Comparison of ENCODE assay signal across 12 cellular contexts in the genomic region with DNA sequence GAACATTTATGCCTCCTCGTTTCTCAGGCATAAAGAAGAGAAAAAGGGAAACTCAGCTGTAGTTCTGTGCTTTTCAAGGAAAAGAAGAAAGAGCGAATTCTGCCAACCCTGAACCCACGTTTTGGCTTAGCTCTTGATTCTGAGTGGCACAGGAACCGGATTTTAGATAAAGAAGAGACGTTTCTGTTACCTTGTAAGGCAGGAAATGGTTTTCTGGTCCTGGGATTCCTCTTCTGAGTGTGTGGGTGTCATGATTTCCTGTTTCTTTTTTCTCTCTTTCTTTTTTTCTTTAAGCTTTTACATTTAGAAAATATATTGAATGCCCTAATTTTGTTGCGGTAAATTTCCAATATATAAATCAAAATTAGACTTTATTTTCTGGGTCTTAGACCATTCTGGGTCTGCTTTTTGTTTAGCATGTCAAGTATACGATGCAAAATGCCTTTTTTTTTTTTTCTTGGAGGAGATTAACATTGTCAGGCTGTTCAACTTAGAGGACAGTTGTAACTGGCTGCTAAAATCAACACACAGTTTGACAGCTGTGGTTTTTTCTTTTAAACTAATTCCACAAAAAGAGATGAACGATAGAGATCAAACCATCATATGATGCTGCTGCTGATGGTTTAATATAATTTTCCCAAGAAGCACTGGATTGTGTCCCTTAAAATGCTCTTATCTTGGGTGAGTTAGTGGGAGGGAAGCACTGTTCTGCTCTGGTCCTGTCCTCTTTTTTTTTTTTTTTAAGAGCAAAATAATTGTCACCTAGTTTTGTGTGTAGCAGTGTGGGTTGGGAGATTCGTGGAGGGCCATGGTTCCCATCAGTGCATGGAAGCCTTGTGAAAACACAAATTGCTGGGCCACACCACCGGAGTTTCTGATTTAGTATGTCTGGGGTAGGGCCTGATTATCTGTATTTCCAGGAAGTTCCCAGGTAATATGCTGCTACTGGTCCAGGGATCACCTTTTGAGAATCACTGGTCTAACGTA.
A peak's percentile ranks its signal among the peaks of the same experiment; 100 is the strongest.
DNase-seq lines count a peak whose midpoint lies in the region; ATAC-seq and TF ChIP-seq lines count a peak whose summit lies in the region.
"Had no signal": no experiment of that assay in that cellular context is flagged by ENCODE, and none has a peak within 500 bp of the region (broad histone marks: within the 10 kb centered on the region; RNA-seq: fewer than 3 reads in every experiment).

No MANE protein-coding gene starts in this region.

- DNase-seq in DND-41 (peak; percentile 69), T-helper 17 cell (no peak), posterior vena cava (ENCODE audit: low spot score) (no peak), dedifferentiated amniotic fluid mesenchymal stem cell (ENCODE audit: extremely low spot score) (no peak), Caco-2 (no peak)
- DNase-seq: effector CD8-positive, alpha-beta T cell; left colon; NCI-H2029 had no signal

- peak overlapping the region; percentile 67 for H3K4me2 ChIP-seq in DND-41 (ENCODE audit: insufficient read depth, low read length)
- H3K4me2 ChIP-seq: neural progenitor cell had no signal

- H3K4me1 ChIP-seq in DND-41 (ENCODE audit: insufficient read depth, low read length) (peaks cover 59% of the 10 kb centered on the region), mesodermal cell (ENCODE audit: control insufficient read depth, insufficient read depth, low read length, poor library complexity, severe bottlenecking) (peaks cover 6% of the 10 kb centered on the region), Caco-2 (no peaks in the 10 kb centered on the region)
- H3K4me1 ChIP-seq: neural progenitor cell had no signal

- TF ChIP-seq CTCF in DND-41 (IDR thresholded peaks at IDR 0.05; ENCODE audit: borderline replicate concordance, extremely low read depth, low read length, poor library complexity, severe bottlenecking) (no peak), Caco-2 (IDR thresholded peaks at IDR 0.05; ENCODE audit: insufficient read depth in 1 of 2, low read depth in 1 of 2, low read length in 1 of 2, severe bottlenecking in 1 of 2, unreplicated experiment in 1 of 2) (no peak)

- 81 to 90% methylated on average over 6 to 8 of the region's 11 CpGs for WGBS in mesodermal cell (ENCODE audit: insufficient coverage in 2 of 2), 2 experiments

- H3K4me3 ChIP-seq in DND-41 (ENCODE audit: low read depth in 1 of 2, low read length in 2 of 2) (peak overlapping the region in 1 of 2 experiments; percentile 47; a peak in 2 of 4 replicates), mesodermal cell (ENCODE audit: extremely low read depth, insufficient read depth, low read length, poor library complexity, severe bottlenecking) (no peak overlapping the region), Caco-2 (ENCODE audit: low read depth, low read length) (no peak overlapping the region)
- H3K4me3 ChIP-seq: neural progenitor cell, thoracic aorta had no signal

- ATAC-seq in DND-41 (ENCODE audit: insufficient read depth, low read depth) = peak; percentile 86
- peak; percentile 50 for ATAC-seq in GM18909 (IDR thresholded peaks at IDR 0.05; ENCODE audit: poor library complexity, unreplicated experiment)
- peak; percentile 83 for ATAC-seq in T-helper 17 cell
- ATAC-seq: left colon had no signal

- H3K36me3 Mint-ChIP-seq in T-helper 17 cell (ENCODE audit: low read depth) = peaks cover 2% of the 10 kb centered on the region
- H3K36me3 Mint-ChIP-seq in Caco-2 (ENCODE audit: insufficient read depth, unreplicated experiment) = no peaks in the 10 kb centered on the region
- H3K36me3 Mint-ChIP-seq: neural progenitor cell had no signal

- H3K36me3 ChIP-seq in DND-41 (ENCODE audit: insufficient read depth, low read length) = no peaks in the 10 kb centered on the region; the same call in 1 of the 2 replicates
- H3K36me3 ChIP-seq in mesodermal cell (ENCODE audit: control insufficient read depth, insufficient read depth, low read length) = no peaks in the 10 kb centered on the region
- no peaks in the 10 kb centered on the region for H3K36me3 ChIP-seq in Caco-2 (ENCODE audit: control insufficient read depth, insufficient read depth, low read length)
- H3K36me3 ChIP-seq: neural progenitor cell, thoracic aorta had no signal

- H3K9ac ChIP-seq in DND-41 (ENCODE audit: low read depth, low read length) = peak overlapping the region; percentile 55
- H3K9ac ChIP-seq: neural progenitor cell had no signal

- H3K27ac Mint-ChIP-seq in T-helper 17 cell (peak overlapping the region; percentile 95), Caco-2 (ENCODE audit: unreplicated experiment) (no peak overlapping the region)
- H3K27ac Mint-ChIP-seq: neural progenitor cell had no signal

- POLR2A ChIA-PET in Caco-2 (lab: Charles Lee) = no interaction called here

- intact Hi-C loops in posterior vena cava (cut with DNase I) = no loop called here
- intact Hi-C loops in Caco-2 (cut with micrococcal nuclease; ENCODE audit: unreplicated experiment) = no loop called here

- CTCF ChIA-PET in Caco-2 (lab: Charles Lee) = no interaction called here

- peaks cover 16% of the 10 kb centered on the region for H3K9me3 ChIP-seq in DND-41 (ENCODE audit: insufficient read depth, low read length, severe bottlenecking)
- no peaks in the 10 kb centered on the region for H3K9me3 ChIP-seq in T-helper 17 cell (ENCODE audit: control insufficient read depth, low read length, poor library complexity, severe bottlenecking)
- H3K9me3 ChIP-seq in mesodermal cell (ENCODE audit: control insufficient read depth, low read length) = peaks cover 10% of the 10 kb centered on the region
- no peaks in the 10 kb centered on the region for H3K9me3 ChIP-seq in Caco-2
- H3K9me3 ChIP-seq: thoracic aorta had no signal

- H3K4me1 Mint-ChIP-seq in T-helper 17 cell (peaks cover 40% of the 10 kb centered on the region), Caco-2 (ENCODE audit: low read depth, unreplicated experiment) (no peaks in the 10 kb centered on the region)
- H3K4me1 Mint-ChIP-seq: neural progenitor cell had no signal

- H3K27me3 ChIP-seq in DND-41 (ENCODE audit: insufficient read depth, low read length, poor library complexity) = no peaks in the 10 kb centered on the region
- no peaks in the 10 kb centered on the region for H3K27me3 ChIP-seq in Caco-2 (replicated peaks; ENCODE audit: control insufficient read depth, insufficient read depth, low read length)
- H3K27me3 ChIP-seq: neural progenitor cell had no signal

- peak overlapping the region; percentile 100 for H3K27ac ChIP-seq in DND-41 (ENCODE audit: low read length)
- peak overlapping the region; percentile 7 for H3K27ac ChIP-seq in mesodermal cell (ENCODE audit: low read depth, low read length, severe bottlenecking)
- H3K27ac ChIP-seq: neural progenitor cell, thoracic aorta had no signal

- H3K27me3 Mint-ChIP-seq in T-helper 17 cell = no peaks in the 10 kb centered on the region
- no peaks in the 10 kb centered on the region for H3K27me3 Mint-ChIP-seq in Caco-2 (ENCODE audit: insufficient read depth, unreplicated experiment)

- H2AFZ ChIP-seq in DND-41 (ENCODE audit: low read depth, low read length) = peak overlapping the region; percentile 55
- H2AFZ ChIP-seq: neural progenitor cell had no signal

- BruUV-seq in Caco-2 (replicated peaks; lab: Mats Ljungman, UMichigan) = no TSS peak

- no peaks in the 10 kb centered on the region for H3K79me2 ChIP-seq in DND-41 (ENCODE audit: insufficient read depth, low read length)

- H4K20me1 ChIP-seq in DND-41 (ENCODE audit: insufficient read depth, low read length) = no peaks in the 10 kb centered on the region

- H3K9me3 Mint-ChIP-seq in Caco-2 (ENCODE audit: unreplicated experiment) = no peaks in the 10 kb centered on the region
- H3K9me3 Mint-ChIP-seq: neural progenitor cell had no signal

- H3K4me3 Mint-ChIP-seq in T-helper 17 cell = peak overlapping the region; percentile 63
- no peak overlapping the region for H3K4me3 Mint-ChIP-seq in Caco-2 (ENCODE audit: unreplicated experiment)
- H3K4me3 Mint-ChIP-seq: neural progenitor cell had no signal
